In genomic region chr18:3960977-3961376, GRCh38 we compare ENCODE assay signal across 14 cellular contexts.
"Had no signal": no experiment of that assay in that cellular context is flagged by ENCODE, and none has a peak within 500 bp of the region (broad histone marks: within the 10 kb centered on the region; RNA-seq: fewer than 3 reads in every experiment).

No MANE protein-coding gene starts in this region.

- H3K27me3 ChIP-seq: right lobe of liver, transverse colon had no signal

- H3K27ac ChIP-seq: dorsolateral prefrontal cortex, lower lobe of right lung, parathyroid adenoma, right lobe of liver, transverse colon had no signal

- ATAC-seq: left ventricle myocardium superior; naive thymus-derived CD8-positive, alpha-beta T cell; right lobe of liver had no signal

- H3K4me3 Mint-ChIP-seq: naive thymus-derived CD8-positive, alpha-beta T cell had no signal

- H3K4me1 Mint-ChIP-seq: naive thymus-derived CD8-positive, alpha-beta T cell had no signal

- H3K4me1 ChIP-seq: lower lobe of right lung, parathyroid adenoma, right lobe of liver, transverse colon had no signal

- H3K4me3 ChIP-seq: dorsolateral prefrontal cortex, lower lobe of right lung, right lobe of liver, transverse colon had no signal

- H3K36me3 Mint-ChIP-seq: naive thymus-derived CD8-positive, alpha-beta T cell had no signal

- H3K27ac Mint-ChIP-seq: progenitor cell of endocrine pancreas had no signal

- H3K36me3 ChIP-seq: lower lobe of right lung, right lobe of liver, transverse colon had no signal

- H3K9me3 ChIP-seq: lower lobe of right lung, right lobe of liver, transverse colon had no signal

- DNase-seq: dorsolateral prefrontal cortex; effector CD4-positive, alpha-beta T cell; hypothalamus; left ventricle myocardium superior; lower lobe of right lung; naive thymus-derived CD8-positive, alpha-beta T cell; right lobe of liver; small intestine; stimulated activated CD4-positive, alpha-beta T cell treated with anti-CD3 and anti-CD28 coated beads, Interleukin-15, amount 100 ng/mL, for 24 hours; stimulated activated CD4-positive, alpha-beta T cell treated with anti-CD3 and anti-CD28 coated beads, Interleukin-2, amount 100 ng/mL, for 48 hours; stimulated activated naive CD4-positive, alpha-beta T cell treated with Interleukin-2 at 50 U/mL for 16 hours; transverse colon had no signal
